8 cellular contexts compared by ENCODE assay signal in genomic region chr10:16754765-16755164, GRCh38.
"Had no signal": no experiment of that assay in that cellular context is flagged by ENCODE, and none has a peak within 500 bp of the region (broad histone marks: within the 10 kb centered on the region; RNA-seq: fewer than 3 reads in every experiment).

No MANE protein-coding gene starts in this region.

- ATAC-seq: GM23338, HepG2 had no signal

- H2AFZ ChIP-seq: GM23338 had no signal

- H3K4me2 ChIP-seq: GM23338 had no signal

- H3K4me3 ChIP-seq: GM23338 had no signal

- H3K27ac ChIP-seq: HL-60 had no signal

- DNase-seq: H9, HCEC 1CT, KBM-7 had no signal

- FAIRE-seq: H1, H54, HepG2 had no signal
